Comparison of ENCODE assay signal across 14 cellular contexts in the genomic region with DNA sequence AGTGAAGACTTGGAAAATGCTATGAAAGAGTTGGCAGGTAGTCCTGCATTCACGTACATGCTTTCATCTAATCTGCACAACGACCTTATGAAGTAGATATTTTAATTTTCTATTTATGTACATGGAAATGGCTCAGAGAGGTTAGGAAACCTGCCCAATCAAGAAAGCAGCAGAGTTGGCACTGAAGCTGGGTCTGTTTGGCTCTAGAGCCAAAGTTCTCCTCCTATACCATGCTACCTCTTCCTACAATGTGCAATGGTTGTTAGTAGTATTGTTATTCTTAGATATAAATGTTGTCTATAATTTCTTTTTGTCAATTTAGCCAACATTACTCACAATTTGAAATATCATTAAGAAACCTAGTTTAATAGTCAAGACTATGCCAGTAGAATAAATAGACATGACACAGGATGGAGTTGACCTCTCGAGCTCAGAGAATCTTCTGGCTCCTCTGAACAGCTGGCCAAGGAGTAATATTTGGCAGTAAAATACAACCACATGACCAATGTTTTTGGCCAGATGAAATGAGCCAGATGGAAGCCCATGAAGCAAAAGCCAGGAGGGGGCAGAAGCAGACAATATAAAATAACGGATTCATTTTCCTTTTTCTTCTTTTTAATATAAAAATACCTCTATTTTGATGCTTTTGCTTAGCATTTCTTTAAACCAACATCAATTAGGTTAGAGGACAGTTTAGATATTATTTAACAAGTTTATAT.
DNase-seq lines count a peak whose midpoint lies in the region; ATAC-seq and TF ChIP-seq lines count a peak whose summit lies in the region.
"Had no signal": no experiment of that assay in that cellular context is flagged by ENCODE, and none has a peak within 500 bp of the region (broad histone marks: within the 10 kb centered on the region; RNA-seq: fewer than 3 reads in every experiment).

No MANE protein-coding gene starts in this region.

- H3K27ac Mint-ChIP-seq in endodermal cell (no peak overlapping the region), natural killer cell (no peak overlapping the region)
- no peak overlapping the region for H3K27ac Mint-ChIP-seq in activated CD4-positive, alpha-beta memory T cell treated with anti-CD3 and anti-CD28 coated beads for 36 hours
- H3K27ac Mint-ChIP-seq: CD14-positive monocyte had no signal

- CTCF ChIA-PET in activated CD4-positive, alpha-beta memory T cell treated with anti-CD3 and anti-CD28 coated beads for 36 hours (lab: Charles Lee): interaction anchor here (0.8 to 3.1 kb wide), 4 partner anchors 14 to 163 kb away, joined by 3 to 13 read pairs (median 3); no protein-coding TSS in a partner anchor

- H3K27me3 Mint-ChIP-seq in endodermal cell (ENCODE audit: insufficient read depth) (no peaks in the 10 kb centered on the region), natural killer cell (ENCODE audit: low read depth in 2 of 2) (no peaks in the 10 kb centered on the region)
- peaks cover 8% of the 10 kb centered on the region for H3K27me3 Mint-ChIP-seq in activated CD4-positive, alpha-beta memory T cell treated with anti-CD3 and anti-CD28 coated beads for 36 hours

- H3K4me3 Mint-ChIP-seq in endodermal cell (no peak overlapping the region), natural killer cell (no peak overlapping the region)
- no peak overlapping the region for H3K4me3 Mint-ChIP-seq in activated CD4-positive, alpha-beta memory T cell treated with anti-CD3 and anti-CD28 coated beads for 36 hours
- H3K4me3 Mint-ChIP-seq: CD14-positive monocyte had no signal

- H3K4me1 ChIP-seq in endodermal cell (ENCODE audit: control insufficient read depth, insufficient read depth, low read length) (no peaks in the 10 kb centered on the region), skeletal muscle tissue (ENCODE audit: control insufficient read depth in 3 of 3, insufficient read depth in 3 of 3, low read length in 3 of 3) (peaks cover 25 to 33% (median 28%) of the 10 kb centered on the region in 3 donors)

- intact Hi-C loops in activated CD4-positive, alpha-beta memory T cell treated with anti-CD3 and anti-CD28 coated beads for 36 hours (cut with micrococcal nuclease): no loop called here
- intact Hi-C loops in natural killer cell (cut with micrococcal nuclease): no loop called here

- no peak overlapping the region for H3K4me3 ChIP-seq in endodermal cell (ENCODE audit: low read length)
- peak overlapping the region; percentile 3 to 59 (median 31) for H3K4me3 ChIP-seq in skeletal muscle tissue (ENCODE audit: low read length in 3 of 3)
- H3K4me3 ChIP-seq: lung, skin epidermis had no signal

- H3K27me3 ChIP-seq in endodermal cell (ENCODE audit: control insufficient read depth, insufficient read depth, low read length, poor library complexity, severe bottlenecking) (no peaks in the 10 kb centered on the region), skeletal muscle tissue (ENCODE audit: control insufficient read depth in 3 of 3, insufficient read depth in 3 of 3, low read length in 3 of 3) (no peaks in the 10 kb centered on the region)

- ATAC-seq in HG03469 (IDR thresholded peaks at IDR 0.05; ENCODE audit: unreplicated experiment): no peak
- ATAC-seq in GM21367 (IDR thresholded peaks at IDR 0.05; ENCODE audit: unreplicated experiment): no peak
- ATAC-seq in natural killer cell: no peak

- TF ChIP-seq CTCF in endodermal cell (conservative IDR thresholded peaks at IDR 0.05) (peak; percentile 17), natural killer cell (IDR thresholded peaks at IDR 0.05) (no peak)

- DNase-seq in NCI-H1694 treated with DMSO at 0.1 percent for 48 hours (lab: John Stamatoyannopoulos, UW) (peak; percentile 91), endodermal cell (no peak), left kidney (ENCODE audit: low read depth, low spot score) (peak; percentile 34), natural killer cell (no peak)
- DNase-seq in activated CD4-positive, alpha-beta memory T cell treated with anti-CD3 and anti-CD28 coated beads for 36 hours: no peak
- DNase-seq: activated CD8-positive, alpha-beta memory T cell treated with anti-CD3 and anti-CD28 coated beads, Interleukin-2, amount 50 U/mL, for 48 hours; amniotic stem cell; NCI-H2029 treated with DMSO at 0.1 percent for 48 hours had no signal

- no peak overlapping the region for H3K9ac ChIP-seq in endodermal cell (ENCODE audit: extremely low read depth, low read length, poor library complexity, severe bottlenecking)
- peak overlapping the region in 2 of 3 donors; percentile 48 to 65 for H3K9ac ChIP-seq in skeletal muscle tissue (ENCODE audit: low read depth in 1 of 3, low read length in 3 of 3)

- H3K9me3 ChIP-seq in endodermal cell (ENCODE audit: control insufficient read depth, low read length) (no peaks in the 10 kb centered on the region), skeletal muscle tissue (ENCODE audit: control insufficient read depth in 3 of 3, low read length in 3 of 3) (no peaks in the 10 kb centered on the region)

- H3K4me1 Mint-ChIP-seq in endodermal cell: peaks cover 20% of the 10 kb centered on the region
- no peaks in the 10 kb centered on the region for H3K4me1 Mint-ChIP-seq in activated CD4-positive, alpha-beta memory T cell treated with anti-CD3 and anti-CD28 coated beads for 36 hours (ENCODE audit: low read depth)
- H3K4me1 Mint-ChIP-seq in natural killer cell: peaks cover 32 to 38% of the 10 kb centered on the region in 2 donors

- POLR2A ChIA-PET in activated CD4-positive, alpha-beta memory T cell treated with anti-CD3 and anti-CD28 coated beads for 36 hours (lab: Charles Lee): no interaction called here

- H3K36me3 Mint-ChIP-seq in endodermal cell (ENCODE audit: low read depth) (no peaks in the 10 kb centered on the region), natural killer cell (no peaks in the 10 kb centered on the region)
- no peaks in the 10 kb centered on the region for H3K36me3 Mint-ChIP-seq in activated CD4-positive, alpha-beta memory T cell treated with anti-CD3 and anti-CD28 coated beads for 36 hours
- H3K36me3 Mint-ChIP-seq: CD14-positive monocyte had no signal

- 95 to 100% methylated on average over 1 to 4 of the region's 4 CpGs for WGBS in endodermal cell (ENCODE audit: insufficient coverage in 1 of 2, insufficient read length in 1 of 2), 2 experiments

- H3K36me3 ChIP-seq in endodermal cell (ENCODE audit: control insufficient read depth, insufficient read depth, low read length) (no peaks in the 10 kb centered on the region), skeletal muscle tissue (ENCODE audit: control insufficient read depth in 3 of 3, insufficient read depth in 3 of 3, low read length in 3 of 3) (no peaks in the 10 kb centered on the region)

- no peaks in the 10 kb centered on the region for H3K9me3 Mint-ChIP-seq in endodermal cell
- no peaks in the 10 kb centered on the region for H3K9me3 Mint-ChIP-seq in activated CD4-positive, alpha-beta memory T cell treated with anti-CD3 and anti-CD28 coated beads for 36 hours
- no peaks in the 10 kb centered on the region for H3K9me3 Mint-ChIP-seq in natural killer cell
- H3K9me3 Mint-ChIP-seq: CD14-positive monocyte had no signal

- H3K27ac ChIP-seq in endodermal cell (ENCODE audit: low read depth, low read length) (no peak overlapping the region), skeletal muscle tissue (ENCODE audit: low read depth, low read length) (peak overlapping the region; percentile 86)
- H3K27ac ChIP-seq: skin epidermis had no signal

Comparison
In these comparisons a context has a peak if more than half of its experiments do, and no peak if none do; other contexts are left out.
1. DNase-seq: peak in NCI-H1694 treated with DMSO at 0.1 percent for 48 hours (single experiment) and left kidney (single experiment); none in endodermal cell (single experiment), activated CD4-positive, alpha-beta memory T cell treated with anti-CD3 and anti-CD28 coated beads for 36 hours (single experiment) and natural killer cell (single experiment).